In genomic region chr3:171949559-171949958, GRCh38 we compare ENCODE assay signal across 33 cellular contexts.
"Had no signal": no experiment of that assay in that cellular context is flagged by ENCODE, and none has a peak within 500 bp of the region (broad histone marks: within the 10 kb centered on the region; RNA-seq: fewer than 3 reads in every experiment).

No MANE protein-coding gene starts in this region.

- H3K36me3 ChIP-seq: adrenal gland, breast epithelium, MG63 had no signal

- H3K27me3 ChIP-seq: adrenal gland, body of pancreas, breast epithelium, MG63 had no signal

- H3K4me3 ChIP-seq: adrenal gland, body of pancreas, breast epithelium, MG63, PC-9 had no signal

- H3K4me1 ChIP-seq: body of pancreas, breast epithelium had no signal

- ATAC-seq: activated T-cell treated with anti-CD3 and anti-CD28 coated beads, Interleukin-2, amount 50 U/mL, for 4 hours; body of pancreas had no signal

- DNase-seq: activated B cell treated with CpG ODN at 0.5 μM for 24 hours; activated CD4-positive, alpha-beta memory T cell treated with anti-CD3 and anti-CD28 coated beads for 36 hours; activated CD4-positive, alpha-beta T cell treated with anti-CD3 and anti-CD28 coated beads for 4 hours; activated CD4-positive, alpha-beta T cell treated with anti-CD3 and anti-CD28 coated beads, Interleukin-2, amount 50 U/mL, for 1 hour; activated CD4-positive, CD25-positive, alpha-beta regulatory T cell treated with anti-CD3 and anti-CD28 coated beads, Interleukin-2, amount 50 U/mL, for 72 hours; activated CD8-positive, alpha-beta memory T cell treated with anti-CD3 and anti-CD28 coated beads, Interleukin-2, amount 50 U/mL, for 4 hours; activated gamma-delta T cell treated with Interleukin-2 at 50 U/mL for 16 hours; activated T-cell treated with anti-CD3 and anti-CD28 coated beads for 4 hours; activated T-cell treated with anti-CD3 and anti-CD28 coated beads, Interleukin-2, amount 50 U/mL, for 4 hours; adrenal gland; body of pancreas; Kasumi-1; MG63; NCI-H1048; NCI-H1105 treated with DMSO at 0.1 percent for 48 hours; NCI-H1436; NCI-H1694; NCI-H1930; NCI-H2081 treated with DMSO at 0.1 percent for 48 hours; NCI-H226; NCI-H446 treated with DMSO at 0.1 percent for 48 hours; NCI-H524 treated with DMSO at 0.1 percent for 48 hours; NCI-H748 treated with DMSO at 0.1 percent for 48 hours; NK-92 treated with Interleukin-12 subunit alpha and Interleukin-12 subunit beta, amount 100 ng/mL, for 24 hours; PC-9; Right ventricle myocardium superior; SW 1271; T-helper 1 cell; T-helper 2 cell; T-helper 9 cell had no signal

- H2AFZ ChIP-seq: PC-9 had no signal

- H3K27ac ChIP-seq: adrenal gland, body of pancreas, breast epithelium, VCaP had no signal

- H3K9me3 ChIP-seq: adrenal gland, body of pancreas, breast epithelium had no signal

- FAIRE-seq: astrocyte had no signal
